Comparison of ENCODE assay signal across 10 cellular contexts in the genomic region with DNA sequence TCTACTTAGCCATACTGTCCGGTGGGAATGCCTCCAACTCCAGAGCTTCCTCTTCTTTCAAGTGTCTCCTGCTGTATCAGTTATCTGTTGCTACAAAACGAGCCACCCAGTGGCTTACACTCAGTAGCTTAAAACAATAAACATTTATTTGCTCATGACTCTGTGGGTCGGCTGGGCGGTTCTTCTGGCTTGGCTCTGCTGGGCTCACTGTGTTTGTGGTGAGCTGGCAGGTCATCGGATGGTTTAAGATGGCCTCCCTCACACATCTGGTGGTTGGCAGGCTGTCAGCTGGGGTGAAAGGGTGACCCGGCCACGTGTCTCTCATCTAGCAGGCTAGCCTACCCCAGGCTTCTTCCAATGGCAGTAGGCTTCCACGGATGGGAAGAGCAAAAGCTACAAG.
DNase-seq lines count a peak whose midpoint lies in the region; ATAC-seq, FAIRE-seq and TF ChIP-seq lines count a peak whose summit lies in the region.
"Had no signal": no experiment of that assay in that cellular context is flagged by ENCODE, and none has a peak within 500 bp of the region (broad histone marks: within the 10 kb centered on the region; RNA-seq: fewer than 3 reads in every experiment).

No MANE protein-coding gene starts in this region.

- peaks cover 18% of the 10 kb centered on the region for H3K4me1 ChIP-seq in A549
- peaks cover 4% of the 10 kb centered on the region; the same call in 1 of the 2 replicates for H3K4me1 ChIP-seq in HEK293 (ENCODE audit: control insufficient read depth, insufficient read depth, low read length)
- H3K4me1 ChIP-seq in mesenchymal stem cell (ENCODE audit: control insufficient read depth, insufficient read depth, low read depth, low read length): peaks cover 18% of the 10 kb centered on the region

- H3K9me3 ChIP-seq in A549 (peaks cover 4% of the 10 kb centered on the region; the same call in 2 of the 3 replicates), HEK293 (ENCODE audit: control insufficient read depth, insufficient read depth, low read depth, low read length) (no peaks in the 10 kb centered on the region), mesenchymal stem cell (ENCODE audit: control insufficient read depth, low read length) (peaks cover 4% of the 10 kb centered on the region)

- H3K27ac Mint-ChIP-seq in brain: peak overlapping the region in 4 of 5 experiments; percentile 32 to 82 (median 72)

- TF ChIP-seq EP300 in A549 (IDR thresholded peaks at IDR 0.05): no peak

- H4K8ac ChIP-seq in mesenchymal stem cell (ENCODE audit: low read length): no peak overlapping the region

- peak in 1 of 2 experiments; percentile 44 for DNase-seq in A549 (ENCODE audit: low read depth in 1 of 2, low spot score in 1 of 2)
- peak; percentile 90 for DNase-seq in mesenchymal stem cell
- DNase-seq in NCI-H2081 treated with DMSO at 0.1 percent for 48 hours (lab: John Stamatoyannopoulos, UW): no peak
- DNase-seq: activated CD4-positive, alpha-beta T cell treated with anti-CD3 and anti-CD28 coated beads, Interleukin-2, amount 50 U/mL, for 4 hours had no signal

- H3K9ac ChIP-seq in mesenchymal stem cell (ENCODE audit: low read length): peak overlapping the region; percentile 92

- no peak overlapping the region for H2BK15ac ChIP-seq in mesenchymal stem cell (ENCODE audit: low read depth, poor library complexity, severe bottlenecking)

- H2BK12ac ChIP-seq in mesenchymal stem cell (ENCODE audit: low read length in 2 of 2): peak overlapping the region in 1 of 2 experiments; percentile 29

- POLR2A ChIA-PET in A549 (lab: Yijun Ruan, JAX) (interaction anchor here (1.1 to 1.6 kb wide), 3 partner anchors 213 to 258 kb away, joined by 4 to 9 read pairs (median 8); partner anchors contain the start of gene SERTAD2), HEK293 (lab: Yijun Ruan, JAX) (interaction anchor here (0.6 to 1.8 kb wide), 5 partner anchors 213 to 844 kb away, joined by 3 to 11 read pairs (median 4); partner anchors contain the start of genes AFTPH and SERTAD2)

- no peak overlapping the region for H4K91ac ChIP-seq in mesenchymal stem cell (ENCODE audit: low read length)

- H3K4me3 ChIP-seq in A549 (no peak overlapping the region), HEK293 (ENCODE audit: low read depth, low read length) (no peak overlapping the region), mesenchymal stem cell (ENCODE audit: insufficient read depth in 1 of 2, low read depth in 1 of 2, low read length in 2 of 2) (peak overlapping the region in 1 of 2 experiments; percentile 72)

- no peaks in the 10 kb centered on the region for H3K79me1 ChIP-seq in mesenchymal stem cell (replicated peaks; ENCODE audit: low read length, poor library complexity, severe bottlenecking)

- peaks cover 16% of the 10 kb centered on the region for H3K4me1 Mint-ChIP-seq in brain

- TF ChIP-seq POLR2A in A549 (IDR thresholded peaks at IDR 0.05; ENCODE audit: low read length): no peak

- H2AFZ ChIP-seq in mesenchymal stem cell (ENCODE audit: low read depth, low read length): no peak overlapping the region

- H3K27ac ChIP-seq in A549 (no peak overlapping the region; a peak in 1 of 6 replicates), HEK293 (ENCODE audit: extremely low read depth, low read depth, low read length) (no peak overlapping the region), mesenchymal stem cell (ENCODE audit: low read length, poor library complexity, severe bottlenecking) (no peak overlapping the region)

- H2BK5ac ChIP-seq in mesenchymal stem cell (ENCODE audit: low read depth, low read length, poor library complexity, severe bottlenecking): no peak overlapping the region

- TF ChIP-seq RAD21 in A549 (conservative IDR thresholded peaks at IDR 0.05 in 1 of 2, IDR thresholded peaks at IDR 0.05 in 1 of 2): no peak

- 34% methylated on average over 8 of the region's 8 CpGs for WGBS in A549 (ENCODE audit: missing lambda C conversion rate)
- WGBS in mesenchymal stem cell: 42% methylated on average over 7 of the region's 8 CpGs

- H3K4ac ChIP-seq in mesenchymal stem cell (ENCODE audit: low read depth in 1 of 2, low read length in 2 of 2): no peak overlapping the region

- H2AK5ac ChIP-seq in mesenchymal stem cell (ENCODE audit: low read length, severe bottlenecking): no peak overlapping the region

- no peak overlapping the region for H3K18ac ChIP-seq in mesenchymal stem cell (ENCODE audit: low read depth in 1 of 2, low read length in 2 of 2)

- H3K14ac ChIP-seq in mesenchymal stem cell (ENCODE audit: low read length in 2 of 2): no peak overlapping the region

- H3K23ac ChIP-seq in mesenchymal stem cell (ENCODE audit: low read length in 2 of 2): no peak overlapping the region

- H3K36me3 ChIP-seq in HEK293 (ENCODE audit: control insufficient read depth in 2 of 2, insufficient read depth in 1 of 2, low read length in 2 of 2) (no peaks in the 10 kb centered on the region), mesenchymal stem cell (ENCODE audit: control insufficient read depth in 1 of 2, insufficient read depth in 2 of 2, low read depth in 1 of 2, low read length in 2 of 2) (no peaks in the 10 kb centered on the region)

- CTCF ChIA-PET in A549 (lab: Yijun Ruan, JAX): interaction anchor here (0.8 to 4.5 kb wide), 28 partner anchors 9 to 536 kb away, joined by 3 to 65 read pairs (median 6); partner anchors contain the start of genes AFTPH and SERTAD2
- CTCF ChIA-PET in HEK293 (lab: Yijun Ruan, JAX): interaction anchor here (0.5 to 3.7 kb wide), 19 partner anchors 16 to 535 kb away, joined by 3 to 25 read pairs (median 4); no protein-coding TSS in a partner anchor

- H3K9me3 Mint-ChIP-seq in brain: peaks cover 0 to 4% (median 0%) of the 10 kb centered on the region in 5 experiments

- H3K4me2 ChIP-seq in A549: no peak overlapping the region; the same call in 2 of the 3 replicates
- no peak overlapping the region for H3K4me2 ChIP-seq in mesenchymal stem cell (ENCODE audit: low read length, poor library complexity, severe bottlenecking)

- H3K27me3 Mint-ChIP-seq in brain: no peaks in the 10 kb centered on the region

- TF ChIP-seq CTCF in A549 (IDR thresholded peaks at IDR 0.05): no peak
- no peak for TF ChIP-seq CTCF in HEK293 (tag by site-specific recombination; IDR thresholded peaks at IDR 0.05)
- TF ChIP-seq CTCF in brain (conservative IDR thresholded peaks at IDR 0.05): no peak

- no peak for FAIRE-seq in A549 (lab: Jason Lieb, UNC)
- FAIRE-seq: frontal cortex had no signal

- peak overlapping the region in 4 of 5 experiments; percentile 16 to 77 (median 49) for H3K4me3 Mint-ChIP-seq in brain

- H3K27me3 ChIP-seq in mesenchymal stem cell (ENCODE audit: control insufficient read depth in 1 of 2, insufficient read depth in 1 of 2, low read length in 2 of 2): peaks cover 0 to 14% of the 10 kb centered on the region in 2 experiments

- H3K36me3 Mint-ChIP-seq in brain: no peaks in the 10 kb centered on the region

- no peak overlapping the region for H2BK120ac ChIP-seq in mesenchymal stem cell (ENCODE audit: low read depth, low read length)

- peak in 1 of 2 experiments; percentile 10; a peak in 1 of 6 replicates for ATAC-seq in A549
- no peak for ATAC-seq in GM18861 (IDR thresholded peaks at IDR 0.05; ENCODE audit: unreplicated experiment)
- no peak for ATAC-seq in HG02840 (IDR thresholded peaks at IDR 0.05; ENCODE audit: low FRiP score, unreplicated experiment)
- no peak for ATAC-seq in GM19467 (IDR thresholded peaks at IDR 0.05; ENCODE audit: unreplicated experiment)

TF ChIP-seq in A549, 52 proteins besides CTCF, POLR2A, EP300 and RAD21:
- no peak for TF ChIP-seq HEYL (CRISPR knock-in tag; IDR thresholded peaks at IDR 0.05)
- peak; percentile 31; the same call in 1 of the 2 replicates for TF ChIP-seq MAX (IDR thresholded peaks at IDR 0.05)

TF ChIP-seq in HEK293, 187 proteins besides CTCF, POLR2A, EP300 and RAD21 (continues in another document):
- TF ChIP-seq ZIC2 (tag by site-specific recombination; IDR thresholded peaks at IDR 0.05): peak; percentile 37
- TF ChIP-seq, protein P1, sequence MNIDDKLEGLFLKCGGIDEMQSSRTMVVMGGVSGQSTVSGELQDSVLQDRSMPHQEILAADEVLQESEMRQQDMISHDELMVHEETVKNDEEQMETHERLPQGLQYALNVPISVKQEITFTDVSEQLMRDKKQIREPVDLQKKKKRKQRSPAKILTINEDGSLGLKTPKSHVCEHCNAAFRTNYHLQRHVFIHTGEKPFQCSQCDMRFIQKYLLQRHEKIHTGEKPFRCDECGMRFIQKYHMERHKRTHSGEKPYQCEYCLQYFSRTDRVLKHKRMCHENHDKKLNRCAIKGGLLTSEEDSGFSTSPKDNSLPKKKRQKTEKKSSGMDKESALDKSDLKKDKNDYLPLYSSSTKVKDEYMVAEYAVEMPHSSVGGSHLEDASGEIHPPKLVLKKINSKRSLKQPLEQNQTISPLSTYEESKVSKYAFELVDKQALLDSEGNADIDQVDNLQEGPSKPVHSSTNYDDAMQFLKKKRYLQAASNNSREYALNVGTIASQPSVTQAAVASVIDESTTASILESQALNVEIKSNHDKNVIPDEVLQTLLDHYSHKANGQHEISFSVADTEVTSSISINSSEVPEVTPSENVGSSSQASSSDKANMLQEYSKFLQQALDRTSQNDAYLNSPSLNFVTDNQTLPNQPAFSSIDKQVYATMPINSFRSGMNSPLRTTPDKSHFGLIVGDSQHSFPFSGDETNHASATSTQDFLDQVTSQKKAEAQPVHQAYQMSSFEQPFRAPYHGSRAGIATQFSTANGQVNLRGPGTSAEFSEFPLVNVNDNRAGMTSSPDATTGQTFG (tag by site-specific recombination; IDR thresholded peaks at IDR 0.05; ENCODE audit: borderline replicate concordance): no peak
- TF ChIP-seq, protein P2, sequence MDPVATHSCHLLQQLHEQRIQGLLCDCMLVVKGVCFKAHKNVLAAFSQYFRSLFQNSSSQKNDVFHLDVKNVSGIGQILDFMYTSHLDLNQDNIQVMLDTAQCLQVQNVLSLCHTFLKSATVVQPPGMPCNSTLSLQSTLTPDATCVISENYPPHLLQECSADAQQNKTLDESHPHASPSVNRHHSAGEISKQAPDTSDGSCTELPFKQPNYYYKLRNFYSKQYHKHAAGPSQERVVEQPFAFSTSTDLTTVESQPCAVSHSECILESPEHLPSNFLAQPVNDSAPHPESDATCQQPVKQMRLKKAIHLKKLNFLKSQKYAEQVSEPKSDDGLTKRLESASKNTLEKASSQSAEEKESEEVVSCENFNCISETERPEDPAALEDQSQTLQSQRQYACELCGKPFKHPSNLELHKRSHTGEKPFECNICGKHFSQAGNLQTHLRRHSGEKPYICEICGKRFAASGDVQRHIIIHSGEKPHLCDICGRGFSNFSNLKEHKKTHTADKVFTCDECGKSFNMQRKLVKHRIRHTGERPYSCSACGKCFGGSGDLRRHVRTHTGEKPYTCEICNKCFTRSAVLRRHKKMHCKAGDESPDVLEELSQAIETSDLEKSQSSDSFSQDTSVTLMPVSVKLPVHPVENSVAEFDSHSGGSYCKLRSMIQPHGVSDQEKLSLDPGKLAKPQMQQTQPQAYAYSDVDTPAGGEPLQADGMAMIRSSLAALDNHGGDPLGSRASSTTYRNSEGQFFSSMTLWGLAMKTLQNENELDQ (tag by site-specific recombination; IDR thresholded peaks at IDR 0.05; ENCODE audit: low read depth): no peak
- no peak for TF ChIP-seq ZNF266 (tag by site-specific recombination; IDR thresholded peaks at IDR 0.05; ENCODE audit: low read depth)
